In the genomic region with DNA sequence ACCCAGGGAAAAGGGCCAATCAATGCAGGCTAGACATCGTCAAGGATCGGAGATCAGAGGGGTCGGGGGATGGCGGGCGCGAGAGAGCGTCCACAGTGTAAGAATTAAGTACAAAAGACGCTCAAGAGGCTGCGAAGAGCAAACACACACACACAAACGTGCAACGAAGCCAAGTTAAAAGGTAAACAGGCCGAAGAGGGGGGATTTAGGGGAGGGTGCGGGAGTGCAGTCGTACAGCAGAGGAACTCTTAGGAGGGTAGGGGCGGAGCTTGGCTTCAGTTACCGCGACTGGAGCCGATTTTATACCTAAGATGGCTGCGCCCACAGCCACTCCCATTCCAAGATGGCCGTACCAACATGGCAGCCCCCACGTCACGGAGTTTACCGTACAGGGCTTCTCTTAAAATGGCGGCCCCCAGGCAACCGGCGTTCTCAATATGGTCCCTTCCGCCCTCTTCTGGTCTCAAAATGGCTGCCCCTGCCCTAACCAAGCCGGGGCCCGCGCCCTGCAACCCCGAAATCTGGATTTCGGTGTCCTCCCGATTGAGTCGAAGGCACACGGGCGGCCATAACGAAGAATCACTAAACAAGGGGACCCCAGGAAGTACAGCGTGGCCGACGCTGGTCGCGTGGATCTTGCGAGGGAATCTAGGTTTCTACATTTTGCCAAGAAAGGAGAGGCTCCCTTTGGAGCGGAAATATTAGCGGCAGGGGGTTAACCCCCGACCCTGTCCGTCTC, we compare ENCODE assay signal across 1 cellular context.
TF ChIP-seq lines count a peak whose summit lies in the region.

No MANE protein-coding gene starts in this region.

TF ChIP-seq in GM23338, 12 proteins besides CTCF, POLR2A, EP300 and RAD21:
- no peak for TF ChIP-seq JUNB (IDR thresholded peaks at IDR 0.05; ENCODE audit: unreplicated experiment)
- TF ChIP-seq, protein P1, sequence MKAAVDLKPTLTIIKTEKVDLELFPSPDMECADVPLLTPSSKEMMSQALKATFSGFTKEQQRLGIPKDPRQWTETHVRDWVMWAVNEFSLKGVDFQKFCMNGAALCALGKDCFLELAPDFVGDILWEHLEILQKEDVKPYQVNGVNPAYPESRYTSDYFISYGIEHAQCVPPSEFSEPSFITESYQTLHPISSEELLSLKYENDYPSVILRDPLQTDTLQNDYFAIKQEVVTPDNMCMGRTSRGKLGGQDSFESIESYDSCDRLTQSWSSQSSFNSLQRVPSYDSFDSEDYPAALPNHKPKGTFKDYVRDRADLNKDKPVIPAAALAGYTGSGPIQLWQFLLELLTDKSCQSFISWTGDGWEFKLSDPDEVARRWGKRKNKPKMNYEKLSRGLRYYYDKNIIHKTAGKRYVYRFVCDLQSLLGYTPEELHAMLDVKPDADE (IDR thresholded peaks at IDR 0.05), result peak; percentile 89
- peak; percentile 83 for TF ChIP-seq CREB1 (CRISPR knock-in tag; IDR thresholded peaks at IDR 0.05; ENCODE audit: low read depth)
- TF ChIP-seq, protein P2, sequence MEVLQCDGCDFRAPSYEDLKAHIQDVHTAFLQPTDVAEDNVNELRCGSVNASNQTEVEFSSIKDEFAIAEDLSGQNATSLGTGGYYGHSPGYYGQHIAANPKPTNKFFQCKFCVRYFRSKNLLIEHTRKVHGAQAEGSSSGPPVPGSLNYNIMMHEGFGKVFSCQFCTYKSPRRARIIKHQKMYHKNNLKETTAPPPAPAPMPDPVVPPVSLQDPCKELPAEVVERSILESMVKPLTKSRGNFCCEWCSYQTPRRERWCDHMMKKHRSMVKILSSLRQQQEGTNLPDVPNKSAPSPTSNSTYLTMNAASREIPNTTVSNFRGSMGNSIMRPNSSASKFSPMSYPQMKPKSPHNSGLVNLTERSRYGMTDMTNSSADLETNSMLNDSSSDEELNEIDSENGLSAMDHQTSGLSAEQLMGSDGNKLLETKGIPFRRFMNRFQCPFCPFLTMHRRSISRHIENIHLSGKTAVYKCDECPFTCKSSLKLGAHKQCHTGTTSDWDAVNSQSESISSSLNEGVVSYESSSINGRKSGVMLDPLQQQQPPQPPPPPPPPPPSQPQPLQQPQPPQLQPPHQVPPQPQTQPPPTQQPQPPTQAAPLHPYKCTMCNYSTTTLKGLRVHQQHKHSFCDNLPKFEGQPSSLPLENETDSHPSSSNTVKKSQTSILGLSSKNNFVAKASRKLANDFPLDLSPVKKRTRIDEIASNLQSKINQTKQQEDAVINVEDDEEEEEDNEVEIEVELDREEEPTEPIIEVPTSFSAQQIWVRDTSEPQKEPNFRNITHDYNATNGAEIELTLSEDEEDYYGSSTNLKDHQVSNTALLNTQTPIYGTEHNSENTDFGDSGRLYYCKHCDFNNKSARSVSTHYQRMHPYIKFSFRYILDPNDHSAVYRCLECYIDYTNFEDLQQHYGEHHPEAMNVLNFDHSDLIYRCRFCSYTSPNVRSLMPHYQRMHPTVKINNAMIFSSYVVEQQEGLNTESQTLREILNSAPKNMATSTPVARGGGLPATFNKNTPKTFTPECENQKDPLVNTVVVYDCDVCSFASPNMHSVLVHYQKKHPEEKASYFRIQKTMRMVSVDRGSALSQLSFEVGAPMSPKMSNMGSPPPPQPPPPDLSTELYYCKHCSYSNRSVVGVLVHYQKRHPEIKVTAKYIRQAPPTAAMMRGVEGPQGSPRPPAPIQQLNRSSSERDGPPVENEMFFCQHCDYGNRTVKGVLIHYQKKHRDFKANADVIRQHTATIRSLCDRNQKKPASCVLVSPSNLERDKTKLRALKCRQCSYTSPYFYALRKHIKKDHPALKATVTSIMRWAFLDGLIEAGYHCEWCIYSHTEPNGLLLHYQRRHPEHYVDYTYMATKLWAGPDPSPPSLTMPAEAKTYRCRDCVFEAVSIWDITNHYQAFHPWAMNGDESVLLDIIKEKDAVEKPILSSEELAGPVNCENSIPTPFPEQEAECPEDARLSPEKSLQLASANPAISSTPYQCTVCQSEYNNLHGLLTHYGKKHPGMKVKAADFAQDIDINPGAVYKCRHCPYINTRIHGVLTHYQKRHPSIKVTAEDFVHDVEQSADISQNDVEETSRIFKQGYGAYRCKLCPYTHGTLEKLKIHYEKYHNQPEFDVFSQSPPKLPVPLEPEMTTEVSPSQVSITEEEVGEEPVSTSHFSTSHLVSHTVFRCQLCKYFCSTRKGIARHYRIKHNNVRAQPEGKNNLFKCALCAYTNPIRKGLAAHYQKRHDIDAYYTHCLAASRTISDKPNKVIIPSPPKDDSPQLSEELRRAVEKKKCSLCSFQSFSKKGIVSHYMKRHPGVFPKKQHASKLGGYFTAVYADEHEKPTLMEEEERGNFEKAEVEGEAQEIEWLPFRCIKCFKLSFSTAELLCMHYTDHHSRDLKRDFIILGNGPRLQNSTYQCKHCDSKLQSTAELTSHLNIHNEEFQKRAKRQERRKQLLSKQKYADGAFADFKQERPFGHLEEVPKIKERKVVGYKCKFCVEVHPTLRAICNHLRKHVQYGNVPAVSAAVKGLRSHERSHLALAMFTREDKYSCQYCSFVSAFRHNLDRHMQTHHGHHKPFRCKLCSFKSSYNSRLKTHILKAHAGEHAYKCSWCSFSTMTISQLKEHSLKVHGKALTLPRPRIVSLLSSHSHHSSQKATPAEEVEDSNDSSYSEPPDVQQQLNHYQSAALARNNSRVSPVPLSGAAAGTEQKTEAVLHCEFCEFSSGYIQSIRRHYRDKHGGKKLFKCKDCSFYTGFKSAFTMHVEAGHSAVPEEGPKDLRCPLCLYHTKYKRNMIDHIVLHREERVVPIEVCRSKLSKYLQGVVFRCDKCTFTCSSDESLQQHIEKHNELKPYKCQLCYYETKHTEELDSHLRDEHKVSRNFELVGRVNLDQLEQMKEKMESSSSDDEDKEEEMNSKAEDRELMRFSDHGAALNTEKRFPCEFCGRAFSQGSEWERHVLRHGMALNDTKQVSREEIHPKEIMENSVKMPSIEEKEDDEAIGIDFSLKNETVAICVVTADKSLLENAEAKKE (CRISPR knock-in tag; IDR thresholded peaks at IDR 0.05), result no peak
- peak; percentile 95 for TF ChIP-seq ZNF114 (CRISPR knock-in tag; IDR thresholded peaks at IDR 0.05)
- TF ChIP-seq, protein P3, sequence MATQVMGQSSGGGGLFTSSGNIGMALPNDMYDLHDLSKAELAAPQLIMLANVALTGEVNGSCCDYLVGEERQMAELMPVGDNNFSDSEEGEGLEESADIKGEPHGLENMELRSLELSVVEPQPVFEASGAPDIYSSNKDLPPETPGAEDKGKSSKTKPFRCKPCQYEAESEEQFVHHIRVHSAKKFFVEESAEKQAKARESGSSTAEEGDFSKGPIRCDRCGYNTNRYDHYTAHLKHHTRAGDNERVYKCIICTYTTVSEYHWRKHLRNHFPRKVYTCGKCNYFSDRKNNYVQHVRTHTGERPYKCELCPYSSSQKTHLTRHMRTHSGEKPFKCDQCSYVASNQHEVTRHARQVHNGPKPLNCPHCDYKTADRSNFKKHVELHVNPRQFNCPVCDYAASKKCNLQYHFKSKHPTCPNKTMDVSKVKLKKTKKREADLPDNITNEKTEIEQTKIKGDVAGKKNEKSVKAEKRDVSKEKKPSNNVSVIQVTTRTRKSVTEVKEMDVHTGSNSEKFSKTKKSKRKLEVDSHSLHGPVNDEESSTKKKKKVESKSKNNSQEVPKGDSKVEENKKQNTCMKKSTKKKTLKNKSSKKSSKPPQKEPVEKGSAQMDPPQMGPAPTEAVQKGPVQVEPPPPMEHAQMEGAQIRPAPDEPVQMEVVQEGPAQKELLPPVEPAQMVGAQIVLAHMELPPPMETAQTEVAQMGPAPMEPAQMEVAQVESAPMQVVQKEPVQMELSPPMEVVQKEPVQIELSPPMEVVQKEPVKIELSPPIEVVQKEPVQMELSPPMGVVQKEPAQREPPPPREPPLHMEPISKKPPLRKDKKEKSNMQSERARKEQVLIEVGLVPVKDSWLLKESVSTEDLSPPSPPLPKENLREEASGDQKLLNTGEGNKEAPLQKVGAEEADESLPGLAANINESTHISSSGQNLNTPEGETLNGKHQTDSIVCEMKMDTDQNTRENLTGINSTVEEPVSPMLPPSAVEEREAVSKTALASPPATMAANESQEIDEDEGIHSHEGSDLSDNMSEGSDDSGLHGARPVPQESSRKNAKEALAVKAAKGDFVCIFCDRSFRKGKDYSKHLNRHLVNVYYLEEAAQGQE (IDR thresholded peaks at IDR 0.05; ENCODE audit: unreplicated experiment), result peak; percentile 18
- peak; percentile 66 for TF ChIP-seq POLR2AphosphoS5 (IDR thresholded peaks at IDR 0.05; ENCODE audit: low read depth)
